ENCODE assay signal across 8 cellular contexts in the genomic region with DNA sequence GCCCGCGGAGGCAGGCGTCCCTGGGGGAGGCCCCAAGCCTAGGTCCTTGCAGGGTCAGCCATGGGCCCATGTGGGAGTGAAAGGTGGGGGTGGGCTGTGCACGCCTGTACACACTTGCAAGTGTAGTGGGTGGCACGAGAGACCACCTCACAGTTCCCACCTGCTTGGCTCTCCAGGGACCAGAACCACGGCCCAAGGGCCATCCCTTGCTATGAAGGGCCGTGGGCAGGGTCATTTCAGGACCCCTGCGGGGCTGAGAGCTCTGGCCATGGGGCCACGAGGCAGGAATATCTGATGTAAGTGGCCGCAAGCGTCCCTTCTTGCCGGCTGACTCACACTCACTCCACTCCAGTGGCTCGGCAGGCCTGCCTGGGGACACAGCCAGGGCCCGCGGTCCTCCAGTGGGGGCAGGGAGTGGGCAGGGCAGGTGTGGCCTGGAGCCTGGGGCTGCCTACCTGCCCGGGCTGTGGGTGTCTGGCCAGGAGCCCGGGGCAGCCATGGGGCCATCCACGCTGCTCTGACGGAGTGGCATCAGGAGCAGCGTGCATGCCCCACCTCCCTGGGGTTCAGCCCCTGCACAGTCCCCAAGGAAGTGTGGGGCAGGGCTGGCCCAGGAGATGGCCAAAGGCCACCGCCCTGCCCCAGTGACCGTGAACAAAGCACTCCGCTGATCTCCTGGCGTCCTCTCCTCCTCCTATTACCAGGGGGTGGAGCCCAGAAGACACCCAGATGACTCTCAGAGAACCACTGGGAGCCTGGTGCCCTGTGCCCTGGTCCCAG. TPM values are rescaled to one million over a fixed set of nuclear protein-coding genes. Genes with fewer than 3 reads are reported as not detected.
DNase-seq lines count a peak whose midpoint lies in the region; ATAC-seq and TF ChIP-seq lines count a peak whose summit lies in the region.

No MANE protein-coding gene starts in this region.

- peaks cover 4% of the 10 kb centered on the region for H3K27me3 Mint-ChIP-seq in CD4-positive, CD25-positive, alpha-beta regulatory T cell
- H3K27me3 Mint-ChIP-seq in activated CD8-positive, alpha-beta T cell treated with anti-CD3 and anti-CD28 coated beads for 36 hours, result no peaks in the 10 kb centered on the region
- peaks cover 15% of the 10 kb centered on the region for H3K27me3 Mint-ChIP-seq in glutamatergic neuron (ENCODE audit: unreplicated experiment)

- POLR2A ChIA-PET in activated CD8-positive, alpha-beta T cell treated with anti-CD3 and anti-CD28 coated beads for 36 hours (lab: Charles Lee), result interaction anchor here (1.2 to 5.5 kb wide), 5 partner anchors 8 to 25 kb away, joined by 3 to 29 read pairs (median 27); a partner anchor contains a TSS

- CTCF ChIA-PET in activated CD8-positive, alpha-beta T cell treated with anti-CD3 and anti-CD28 coated beads for 36 hours (lab: Charles Lee), result interaction anchor here (1.6 to 2.5 kb wide), 2 partner anchors 8 to 10 kb away, joined by 4 to 15 read pairs; no protein-coding TSS in a partner anchor

- no peak overlapping the region for H3K4me3 ChIP-seq in CD4-positive, CD25-positive, alpha-beta regulatory T cell (ENCODE audit: low read depth, low read length)
- H3K4me3 ChIP-seq in Karpas-422 (ENCODE audit: low read length), result peak overlapping the region; percentile 73

- no peaks in the 10 kb centered on the region for H3K36me3 ChIP-seq in CD4-positive, CD25-positive, alpha-beta regulatory T cell (ENCODE audit: control insufficient read depth, insufficient read depth, low read length)
- H3K36me3 ChIP-seq in Karpas-422 (ENCODE audit: insufficient read depth, low read length), result no peaks in the 10 kb centered on the region

- TF ChIP-seq CTCF in activated CD8-positive, alpha-beta T cell treated with anti-CD3 and anti-CD28 coated beads for 36 hours (IDR thresholded peaks at IDR 0.05), result no peak
- TF ChIP-seq CTCF in glutamatergic neuron (IDR thresholded peaks at IDR 0.05; ENCODE audit: partially characterized antibody, unreplicated experiment), result no peak

- H3K9ac ChIP-seq in Karpas-422 (ENCODE audit: low read length), result peak overlapping the region; percentile 90

- no peak for ATAC-seq in CD4-positive, CD25-positive, alpha-beta regulatory T cell (ENCODE audit: low read depth in 2 of 2)
- no peak for ATAC-seq in activated CD8-positive, alpha-beta T cell treated with anti-CD3 and anti-CD28 coated beads for 36 hours
- no peak for ATAC-seq in GM18517 (IDR thresholded peaks at IDR 0.05; ENCODE audit: unreplicated experiment)

- H3K27me3 ChIP-seq in CD4-positive, CD25-positive, alpha-beta regulatory T cell (ENCODE audit: control insufficient read depth, insufficient read depth, low read length), result no peaks in the 10 kb centered on the region
- H3K27me3 ChIP-seq in Karpas-422 (ENCODE audit: low read length), result no peaks in the 10 kb centered on the region

- H3K9me2 ChIP-seq in Karpas-422 (replicated peaks; ENCODE audit: insufficient read depth, low read length), result no peaks in the 10 kb centered on the region

- intact Hi-C loops in activated CD8-positive, alpha-beta T cell treated with anti-CD3 and anti-CD28 coated beads for 36 hours (cut with micrococcal nuclease), result no loop called here

- peak overlapping the region; percentile 89 to 94 (median 91) for H3K4me3 Mint-ChIP-seq in CD4-positive, CD25-positive, alpha-beta regulatory T cell
- peak overlapping the region; percentile 85 for H3K4me3 Mint-ChIP-seq in activated CD8-positive, alpha-beta T cell treated with anti-CD3 and anti-CD28 coated beads for 36 hours
- H3K4me3 Mint-ChIP-seq in glutamatergic neuron (ENCODE audit: unreplicated experiment), result peak overlapping the region; percentile 93

- H3K36me3 Mint-ChIP-seq in CD4-positive, CD25-positive, alpha-beta regulatory T cell, result no peaks in the 10 kb centered on the region
- H3K36me3 Mint-ChIP-seq in activated CD8-positive, alpha-beta T cell treated with anti-CD3 and anti-CD28 coated beads for 36 hours (ENCODE audit: low read depth), result no peaks in the 10 kb centered on the region
- H3K36me3 Mint-ChIP-seq in glutamatergic neuron (ENCODE audit: unreplicated experiment), result no peaks in the 10 kb centered on the region

- peak overlapping the region; percentile 96 to 98 (median 97) for H3K27ac Mint-ChIP-seq in CD4-positive, CD25-positive, alpha-beta regulatory T cell
- peak overlapping the region; percentile 96 for H3K27ac Mint-ChIP-seq in activated CD8-positive, alpha-beta T cell treated with anti-CD3 and anti-CD28 coated beads for 36 hours
- H3K27ac Mint-ChIP-seq in glutamatergic neuron (ENCODE audit: unreplicated experiment), result peak overlapping the region; percentile 97

- H3K9me3 Mint-ChIP-seq in CD4-positive, CD25-positive, alpha-beta regulatory T cell, result no peaks in the 10 kb centered on the region
- H3K9me3 Mint-ChIP-seq in activated CD8-positive, alpha-beta T cell treated with anti-CD3 and anti-CD28 coated beads for 36 hours, result no peaks in the 10 kb centered on the region
- peaks cover 6% of the 10 kb centered on the region for H3K9me3 Mint-ChIP-seq in glutamatergic neuron (ENCODE audit: unreplicated experiment)

- H3K27ac ChIP-seq in CD4-positive, CD25-positive, alpha-beta regulatory T cell (ENCODE audit: insufficient read depth, low read length, poor library complexity, severe bottlenecking), result peak overlapping the region; percentile 99
- peak overlapping the region; percentile 93 for H3K27ac ChIP-seq in Karpas-422 (ENCODE audit: low read length)

- peaks cover 71% of the 10 kb centered on the region for H3K4me1 ChIP-seq in CD4-positive, CD25-positive, alpha-beta regulatory T cell (ENCODE audit: control insufficient read depth, insufficient read depth, low read length, poor library complexity, severe bottlenecking)
- peaks cover 78% of the 10 kb centered on the region for H3K4me1 ChIP-seq in Karpas-422 (ENCODE audit: low read length)

- H3K4me1 Mint-ChIP-seq in CD4-positive, CD25-positive, alpha-beta regulatory T cell, result peaks cover 0 to 62% (median 15%) of the 10 kb centered on the region in 4 donors
- H3K4me1 Mint-ChIP-seq in activated CD8-positive, alpha-beta T cell treated with anti-CD3 and anti-CD28 coated beads for 36 hours (ENCODE audit: low read depth), result peaks cover 55% of the 10 kb centered on the region
- H3K4me1 Mint-ChIP-seq in glutamatergic neuron (ENCODE audit: low read depth, unreplicated experiment), result peaks cover 9% of the 10 kb centered on the region

- no peaks in the 10 kb centered on the region for H3K79me2 ChIP-seq in Karpas-422 (ENCODE audit: low read length)

- H3K4me2 ChIP-seq in Karpas-422 (ENCODE audit: low read depth, low read length, poor library complexity, severe bottlenecking), result peak overlapping the region; percentile 88

- no peak for DNase-seq in CD4-positive, CD25-positive, alpha-beta regulatory T cell
- peak; percentile 90 for DNase-seq in Karpas-422
- no peak for DNase-seq in activated CD8-positive, alpha-beta T cell treated with anti-CD3 and anti-CD28 coated beads for 36 hours
- peak; percentile 51 for DNase-seq in glutamatergic neuron
- DNase-seq in pons (ENCODE audit: low spot score), result peak; percentile 75
- DNase-seq in NCI-H2171 treated with DMSO at 0.1 percent for 48 hours (lab: John Stamatoyannopoulos, UW), result no peak
- no peak for DNase-seq in SIG-M5 (lab: John Stamatoyannopoulos, UW)

- no peaks in the 10 kb centered on the region for H4K20me1 ChIP-seq in Karpas-422 (ENCODE audit: insufficient read depth, low read depth, low read length)

- no peak overlapping the region for H2AFZ ChIP-seq in Karpas-422 (ENCODE audit: low read length)

- H3K9me3 ChIP-seq in CD4-positive, CD25-positive, alpha-beta regulatory T cell (ENCODE audit: control insufficient read depth in 2 of 2, low read length in 2 of 2), result no peaks in the 10 kb centered on the region
- no peaks in the 10 kb centered on the region for H3K9me3 ChIP-seq in Karpas-422 (ENCODE audit: low read length)

RNA-seq across cellular contexts. Expression of a gene that starts 8.6 kb away (rescaled TPM):
- 340 TPM for total RNA-seq in CD4-positive, CD25-positive, alpha-beta regulatory T cell
- 10 to 100 TPM; 28.7 to 38.2 (median 32.0) TPM for polyA plus RNA-seq in CD4-positive, CD25-positive, alpha-beta regulatory T cell
- total RNA-seq in Karpas-422 (2014; rRNA removed; shearing (Covaris generic); ENCODE audit: low replicate concordance), result 526 and 862 TPM in 2 replicates
- 100 to 1,000 TPM; 323 to 327 TPM for total RNA-seq in activated CD8-positive, alpha-beta T cell treated with anti-CD3 and anti-CD28 coated beads for 36 hours
- total RNA-seq in glutamatergic neuron (ENCODE audit: unreplicated experiment), result 149 TPM

RNA-seq across cellular contexts. Expression of a gene that starts 36.5 kb away (rescaled TPM):
- total RNA-seq in CD4-positive, CD25-positive, alpha-beta regulatory T cell, result 131 TPM
- polyA plus RNA-seq in CD4-positive, CD25-positive, alpha-beta regulatory T cell, result 10 to 100 TPM; 73.6 to 91.1 (median 88.0) TPM
- total RNA-seq in Karpas-422 (2014; rRNA removed; shearing (Covaris generic); ENCODE audit: low replicate concordance), result 153 and 219 TPM in 2 replicates
- total RNA-seq in activated CD8-positive, alpha-beta T cell treated with anti-CD3 and anti-CD28 coated beads for 36 hours, result 100 to 1,000 TPM; 175 to 185 TPM
- total RNA-seq in glutamatergic neuron (ENCODE audit: unreplicated experiment), result 66.0 TPM

RNA-seq across cellular contexts. Expression of a gene that starts 37.1 kb away (rescaled TPM):
- 16.5 TPM for total RNA-seq in CD4-positive, CD25-positive, alpha-beta regulatory T cell
- under 1 TPM; 0.47 to 0.82 (median 0.70) TPM for polyA plus RNA-seq in CD4-positive, CD25-positive, alpha-beta regulatory T cell
- total RNA-seq in Karpas-422 (2014; rRNA removed; shearing (Covaris generic); ENCODE audit: low replicate concordance), result 285 and 487 TPM in 2 replicates
- total RNA-seq in activated CD8-positive, alpha-beta T cell treated with anti-CD3 and anti-CD28 coated beads for 36 hours, result 10 to 100 TPM; 22.6 to 23.0 TPM
- 10.6 TPM for total RNA-seq in glutamatergic neuron (ENCODE audit: unreplicated experiment)

RNA-seq across cellular contexts. Expression of a gene that starts 44.1 kb away (rescaled TPM):
- 58.6 TPM for total RNA-seq in CD4-positive, CD25-positive, alpha-beta regulatory T cell
- 1 to 10 TPM; 3.2 to 5.4 (median 4.7) TPM for polyA plus RNA-seq in CD4-positive, CD25-positive, alpha-beta regulatory T cell
- 66.8 and 112 TPM in 2 replicates for total RNA-seq in Karpas-422 (2014; rRNA removed; shearing (Covaris generic); ENCODE audit: low replicate concordance)
- total RNA-seq in activated CD8-positive, alpha-beta T cell treated with anti-CD3 and anti-CD28 coated beads for 36 hours, result 10 to 100 TPM; 36.5 to 44.6 TPM
- total RNA-seq in glutamatergic neuron (ENCODE audit: unreplicated experiment), result 70.4 TPM

Comparison
In these comparisons a context has a peak if more than half of its experiments do, and no peak if none do; other contexts are left out.
1. DNase-seq: peak in Karpas-422 (single experiment), glutamatergic neuron (single experiment) and pons (single experiment); none in CD4-positive, CD25-positive, alpha-beta regulatory T cell (0 of 3), activated CD8-positive, alpha-beta T cell treated with anti-CD3 and anti-CD28 coated beads for 36 hours (single experiment), NCI-H2171 treated with DMSO at 0.1 percent for 48 hours (single experiment) and SIG-M5 (single experiment).
2. RNA of a gene that starts 37.1 kb away (total RNA-seq): 285 to 487 TPM in Karpas-422; 22.6 to 23.0 TPM in activated CD8-positive, alpha-beta T cell treated with anti-CD3 and anti-CD28 coated beads for 36 hours, 16.5 TPM in CD4-positive, CD25-positive, alpha-beta regulatory T cell (single experiment) and 10.6 TPM in glutamatergic neuron (single experiment); every median in the first group is over 10 times any median in the second.
3. Peak in every context shown above with its lines, with median percentiles within 50 percentile points of each other: H3K27ac Mint-ChIP-seq and H3K4me3 Mint-ChIP-seq.